1 cellular context compared by ENCODE assay signal in the genomic region with DNA sequence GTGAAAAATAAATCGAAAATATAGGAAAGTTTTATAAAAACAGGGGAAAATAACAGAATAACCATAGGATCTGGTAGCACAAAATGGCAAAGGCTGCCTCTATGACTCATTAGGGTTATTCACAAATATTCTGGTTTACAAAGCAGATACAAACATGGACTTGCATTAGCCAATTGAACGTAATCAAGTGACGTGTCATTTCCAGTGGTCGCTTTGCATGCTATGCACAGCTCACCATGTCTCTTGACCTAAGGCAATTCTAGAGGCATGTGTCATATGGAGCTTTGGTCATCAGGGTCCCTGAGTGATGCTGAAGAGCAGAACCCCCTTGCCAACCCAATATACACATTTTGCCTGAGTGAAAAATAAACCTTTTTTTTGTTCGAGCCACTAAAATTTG.
TF ChIP-seq lines count a peak whose summit lies in the region.

No MANE protein-coding gene starts in this region.

TF ChIP-seq in IMR-90, 13 proteins besides CTCF, POLR2A, EP300 and RAD21 (continued from another document):
- TF ChIP-seq ELK1 (IDR thresholded peaks at IDR 0.05; ENCODE audit: borderline replicate concordance, low read depth, low read length) (no peak), MAFK (IDR thresholded peaks at IDR 0.05; ENCODE audit: low read depth, low read length) (no peak), CHD1 (IDR thresholded peaks at IDR 0.05; ENCODE audit: low read depth, low read length) (no peak)
